8 cellular contexts compared by ENCODE assay signal in the genomic region with DNA sequence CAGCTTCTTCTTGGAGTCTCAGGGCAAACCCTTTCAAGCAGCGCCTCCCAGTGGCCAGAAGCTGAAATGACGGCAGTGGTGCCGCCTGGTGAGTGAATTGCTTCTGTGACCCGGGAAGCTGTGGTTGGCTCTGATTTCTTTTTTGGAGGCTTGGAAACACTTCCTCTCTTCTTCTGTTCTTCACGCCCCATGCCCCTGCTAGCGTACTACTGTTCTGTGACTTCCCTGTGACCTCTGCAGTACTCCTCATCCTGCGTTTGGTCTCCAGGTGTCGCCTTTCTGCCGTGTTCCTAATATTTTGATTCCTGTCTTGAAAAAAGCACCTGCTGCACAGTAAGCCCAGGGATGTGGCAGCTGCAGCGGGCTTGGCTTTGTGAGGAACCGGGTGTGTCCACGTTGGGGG.
A peak's percentile ranks its signal among the peaks of the same experiment; 100 is the strongest.
DNase-seq lines count a peak whose midpoint lies in the region; TF ChIP-seq lines count a peak whose summit lies in the region.
"Not testable (repeated sequence)": the region's sequence is repeated elsewhere in the genome, so short reads cannot be mapped to it uniquely, and the experiment has no call there.

No MANE protein-coding gene starts in this region.

- H3K79me2 ChIP-seq in SK-N-SH (ENCODE audit: insufficient read depth), result not testable (repeated sequence)

- not testable (repeated sequence) for H3K9ac ChIP-seq in SK-N-SH

- not testable (repeated sequence) for TF ChIP-seq EP300 in SK-N-SH (IDR thresholded peaks at IDR 0.05; ENCODE audit: borderline replicate concordance in 1 of 2, low read depth in 1 of 2, low read length in 1 of 2)

- not testable (repeated sequence) for H3K27ac ChIP-seq in SK-N-SH (ENCODE audit: low read depth in 2 of 2, low read length in 1 of 2)

- DNase-seq in AG10803 (ENCODE audit: low read depth) (peak; percentile 29), GM20000 (ENCODE audit: low spot score) (peak; percentile 31), NCI-H2029 (lab: John Stamatoyannopoulos, UW) (peak; percentile 9), SK-N-SH (peak; percentile 47), lower leg skin (ENCODE audit: low spot score in 2 of 2) (peak; percentile 54 to 92)
- DNase-seq in activated effector memory CD4-positive, alpha-beta T cell treated with Interleukin-2 at 50 U/mL for 16 hours, result peak; percentile 18
- not testable (repeated sequence) for DNase-seq in epithelial cell of proximal tubule (ENCODE audit: low read depth)
- DNase-seq in stimulated activated CD4-positive, alpha-beta T cell treated with anti-CD3 and anti-CD28 coated beads, Interleukin-12 subunit alpha, Interleukin-12 subunit beta, amount 100 ng/mL, for 48 hours (ENCODE audit: low read depth in 2 of 3, low spot score in 1 of 3), result peak in 2 of 3 donors; percentile 14 to 55

- not testable (repeated sequence) for H3K4me2 ChIP-seq in SK-N-SH

- not testable (repeated sequence) for H4K20me1 ChIP-seq in SK-N-SH (ENCODE audit: insufficient read depth)

- H3K9me3 ChIP-seq in SK-N-SH, result not testable (repeated sequence)

- H2AFZ ChIP-seq in SK-N-SH (ENCODE audit: low read depth), result not testable (repeated sequence)

- WGBS in SK-N-SH (ENCODE audit: low lambda C conversion rate), result 10% methylated on average over 12 of the region's 12 CpGs
- WGBS in lower leg skin, 2 donors, result 10 to 14% methylated on average over 12 of the region's 12 CpGs

- TF ChIP-seq RAD21 in SK-N-SH (IDR thresholded peaks at IDR 0.05; ENCODE audit: low read length), result peak; percentile 29

- H3K4me3 ChIP-seq in AG10803 (ENCODE audit: low read length); SK-N-SH (ENCODE audit: low read depth in 2 of 2, low read length in 1 of 2); epithelial cell of proximal tubule (ENCODE audit: low read depth, low read length); lower leg skin (ENCODE audit: low read depth, poor library complexity, severe bottlenecking): not testable (repeated sequence)

- H3K27me3 ChIP-seq in SK-N-SH (ENCODE audit: insufficient read depth), result not testable (repeated sequence)

- not testable (repeated sequence) for H3F3A ChIP-seq in SK-N-SH (replicated peaks; ENCODE audit: insufficient read depth)

- intact Hi-C loops in lower leg skin (cut with DNase I; ENCODE audit: low total_unique reads), result not testable (repeated sequence)

- H3K4me1 ChIP-seq in SK-N-SH (ENCODE audit: control insufficient read depth in 1 of 2, insufficient read depth in 2 of 2, low read depth in 1 of 2, low read length in 1 of 2), result not testable (repeated sequence)

- not testable (repeated sequence) for H3K36me3 ChIP-seq in SK-N-SH (replicated peaks in 1 of 2; ENCODE audit: control insufficient read depth in 1 of 2, insufficient read depth in 2 of 2, low read length in 1 of 2)

- CTCF ChIA-PET in SK-N-SH (lab: Yijun Ruan, JAX), result interaction anchor here (0.7 to 3.5 kb wide), 13 partner anchors 9 to 195 kb away, joined by 3 to 13 read pairs (median 4); a partner anchor contains a TSS

- TF ChIP-seq POLR2A in lower leg skin (IDR thresholded peaks at IDR 0.05), result not testable (repeated sequence)

- TF ChIP-seq CTCF in AG10803 (conservative IDR thresholded peaks at IDR 0.05; ENCODE audit: low read length) (peak; percentile 53), GM20000 (IDR thresholded peaks at IDR 0.05; ENCODE audit: extremely low read depth, missing control alignments) (peak; percentile 55), SK-N-SH (IDR thresholded peaks at IDR 0.05) (peak; percentile 59), epithelial cell of proximal tubule (conservative IDR thresholded peaks at IDR 0.05; ENCODE audit: low read depth, low read length) (peak; percentile 52), lower leg skin (IDR thresholded peaks at IDR 0.05) (peak in 1 of 3 donors; percentile 35)

- not testable (repeated sequence) for H3K9me2 ChIP-seq in SK-N-SH

- POLR2A ChIA-PET in SK-N-SH (lab: Yijun Ruan, JAX), result not testable (repeated sequence)
